ENCODE assay signal across 9 cellular contexts in genomic region chr11:43074810-43075209, GRCh38.
"Had no signal": no experiment of that assay in that cellular context is flagged by ENCODE, and none has a peak within 500 bp of the region (broad histone marks: within the 10 kb centered on the region; RNA-seq: fewer than 3 reads in every experiment).

No MANE protein-coding gene starts in this region.

- DNase-seq: GM23248, GOT3, H9, HCEC 1CT, IMR-90, KG1 had no signal

- H3K9ac ChIP-seq: GM23248 had no signal

- H3K27ac ChIP-seq: GM23248 had no signal

- H3K4me3 ChIP-seq: GM23248, K562 had no signal

- ATAC-seq: K562 had no signal

- FAIRE-seq: H54, HTR-8/SVneo, K562 had no signal

- H2AFZ ChIP-seq: GM23248 had no signal
